8 cellular contexts compared by ENCODE assay signal in the genomic region with DNA sequence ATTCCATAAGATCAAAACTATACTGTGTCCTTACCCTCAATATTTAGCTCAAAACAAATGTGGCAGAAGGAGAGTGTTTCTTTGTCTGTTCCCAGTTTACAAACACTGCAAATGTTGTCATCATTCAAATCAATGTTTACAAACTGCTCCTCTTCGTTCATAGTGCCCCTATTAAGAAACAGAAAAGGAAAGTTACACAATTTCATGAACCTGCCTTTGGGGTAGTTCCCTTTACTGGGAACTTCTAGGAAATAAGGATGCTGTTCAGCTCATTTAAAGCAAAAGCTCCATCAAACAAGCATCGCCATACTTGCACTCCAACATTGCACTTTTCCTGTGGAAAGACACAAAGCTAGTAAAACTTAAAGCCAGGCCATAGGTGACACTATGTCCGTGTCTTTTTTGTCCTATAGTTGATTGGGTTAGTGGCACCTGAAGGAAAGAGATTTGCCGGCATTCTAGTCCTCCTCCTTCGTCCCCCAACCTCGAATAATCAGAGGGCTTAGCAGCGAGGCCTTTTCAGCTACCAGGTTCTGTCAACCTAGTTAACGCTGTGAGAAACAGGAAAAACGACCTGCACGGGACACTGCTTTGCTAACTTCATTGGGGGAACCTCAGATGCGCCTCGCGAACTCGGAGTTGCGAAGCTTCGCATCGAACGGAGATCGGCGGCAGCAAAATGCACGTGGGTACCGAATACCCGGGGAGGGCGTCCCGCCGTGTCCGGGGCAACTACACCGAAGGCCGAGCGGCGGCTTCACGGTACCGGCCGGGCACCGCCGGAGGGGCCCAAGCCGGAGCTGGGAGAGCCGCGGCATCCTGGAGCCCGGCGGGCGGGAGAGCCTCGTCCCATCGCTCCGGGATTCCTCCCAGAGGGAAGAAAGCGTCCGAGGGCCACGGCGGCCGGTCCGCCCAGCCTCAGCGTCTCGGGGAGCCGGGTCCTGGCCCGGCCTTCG. TPM values are rescaled to one million over a fixed set of nuclear protein-coding genes. Genes with fewer than 3 reads are reported as not detected.
DNase-seq lines count a peak whose midpoint lies in the region; FAIRE-seq and TF ChIP-seq lines count a peak whose summit lies in the region.

No MANE protein-coding gene starts in this region.

- H3K36me3 Mint-ChIP-seq in activated CD4-positive, alpha-beta T cell treated with anti-CD3 and anti-CD28 coated beads, Interleukin-2, amount 10 ng/mL, durations not matched to agents 7 days and 5 days (ENCODE audit: low read depth) = peaks cover 36% of the 10 kb centered on the region

- H3K9me3 ChIP-seq in HEK293 (ENCODE audit: control insufficient read depth, insufficient read depth, low read depth, low read length) (no peaks in the 10 kb centered on the region), ectodermal cell (ENCODE audit: control insufficient read depth, low read length) (no peaks in the 10 kb centered on the region)

- peak overlapping the region; percentile 94 for H3K18ac ChIP-seq in mesendoderm (ENCODE audit: low read length)

- peak overlapping the region; percentile 89 for H3K9ac ChIP-seq in mesendoderm (ENCODE audit: low read length)

- no peak overlapping the region for H4K8ac ChIP-seq in mesendoderm (ENCODE audit: low read depth, low read length)

- TF ChIP-seq CTCF in GM12864 (IDR thresholded peaks at IDR 0.05; ENCODE audit: low read depth, low read length, missing control alignments) (no peak), HEK293 (tag by site-specific recombination; IDR thresholded peaks at IDR 0.05) (no peak), D721Med (IDR thresholded peaks at IDR 0.05; ENCODE audit: insufficient read depth, missing control alignments) (no peak)

- H2AK5ac ChIP-seq in mesendoderm (ENCODE audit: low read length) = no peak overlapping the region

- H3K4me3 ChIP-seq in GM12864 (ENCODE audit: low read depth, low read length) (peak overlapping the region; percentile 93), HEK293 (ENCODE audit: low read depth, low read length) (peak overlapping the region; percentile 98), ectodermal cell (ENCODE audit: insufficient read depth, low read depth, low read length) (peak overlapping the region; percentile 85), mesendoderm (ENCODE audit: low read length) (peak overlapping the region; percentile 29)

- no peak for DNase-seq in GM12864 (ENCODE audit: low read depth)
- peak; percentile 65 for DNase-seq in MV-4-11 (lab: John Stamatoyannopoulos, UW)
- peak; percentile 64 for DNase-seq in activated CD4-positive, alpha-beta T cell treated with anti-CD3 and anti-CD28 coated beads, Interleukin-2, amount 10 ng/mL, durations not matched to agents 7 days and 5 days
- peak; percentile 73 for DNase-seq in mesendoderm
- peak; percentile 23 for DNase-seq in stimulated activated CD8-positive, alpha-beta memory T cell treated with anti-CD3 and anti-CD28 coated beads, Interleukin-15, amount 100 ng/mL, for 24 hours (ENCODE audit: low read depth)
- no peak for DNase-seq in D721Med (ENCODE audit: insufficient read length, low spot score)

- H2BK120ac ChIP-seq in mesendoderm (ENCODE audit: low read depth, low read length) = no peak overlapping the region

- H2BK15ac ChIP-seq in mesendoderm (replicated peaks; ENCODE audit: low read depth) = no peak overlapping the region

- H3K4me2 ChIP-seq in mesendoderm (ENCODE audit: low read length) = peak overlapping the region; percentile 58

- H3K4me1 ChIP-seq in HEK293 (ENCODE audit: control insufficient read depth, insufficient read depth, low read length) (peaks cover 8% of the 10 kb centered on the region; the same call in 1 of the 2 replicates), ectodermal cell (ENCODE audit: control insufficient read depth, insufficient read depth, low read length) (no peaks in the 10 kb centered on the region), mesendoderm (ENCODE audit: control insufficient read depth, low read depth, low read length) (peaks cover 3% of the 10 kb centered on the region)

- no peaks in the 10 kb centered on the region for H3K27me3 ChIP-seq in ectodermal cell (ENCODE audit: control insufficient read depth, insufficient read depth, low read length, poor library complexity, severe bottlenecking)
- no peaks in the 10 kb centered on the region for H3K27me3 ChIP-seq in mesendoderm (ENCODE audit: insufficient read depth, low read length, poor library complexity)

- H2BK5ac ChIP-seq in mesendoderm (ENCODE audit: low read length) = no peak overlapping the region

- H3K27ac ChIP-seq in HEK293 (ENCODE audit: extremely low read depth, low read depth, low read length) (peak overlapping the region; percentile 98), ectodermal cell (ENCODE audit: insufficient read depth, low read depth, low read length, poor library complexity, severe bottlenecking) (peak overlapping the region; percentile 97), mesendoderm (ENCODE audit: low read depth, low read length) (peak overlapping the region; percentile 79)

- POLR2A ChIA-PET in HEK293 (lab: Yijun Ruan, JAX) = interaction anchor here (0.6 to 2.1 kb wide), 7 partner anchors 8 to 458 kb away, joined by 3 to 10 read pairs (median 4); no protein-coding TSS in a partner anchor
- POLR2A ChIA-PET in activated CD4-positive, alpha-beta T cell treated with anti-CD3 and anti-CD28 coated beads, Interleukin-2, amount 10 ng/mL, durations not matched to agents 7 days and 5 days (lab: Charles Lee) = interaction anchor here (1.1 to 1.7 kb wide), 2 partner anchors 35 to 37 kb away, joined by 3 to 6 read pairs; no protein-coding TSS in a partner anchor

- H4K5ac ChIP-seq in mesendoderm (ENCODE audit: low read length) = no peak overlapping the region

- WGBS in ectodermal cell, 2 experiments = 1% methylated on average over 56 of the region's 56 CpGs
- WGBS in mesendoderm (ENCODE audit: extremely low coverage, insufficient coverage, low lambda C conversion rate) = no CpG with 5 or more reads among the region's 56 CpGs

- no peaks in the 10 kb centered on the region for H3K27me3 Mint-ChIP-seq in activated CD4-positive, alpha-beta T cell treated with anti-CD3 and anti-CD28 coated beads, Interleukin-2, amount 10 ng/mL, durations not matched to agents 7 days and 5 days

- H3K79me1 ChIP-seq in mesendoderm (ENCODE audit: low read length) = no peaks in the 10 kb centered on the region

- H3K4ac ChIP-seq in mesendoderm (ENCODE audit: low read depth, low read length) = peak overlapping the region; percentile 82

- H3K36me3 ChIP-seq in HEK293 (ENCODE audit: control insufficient read depth in 2 of 2, insufficient read depth in 1 of 2, low read length in 2 of 2) (peaks cover 6 to 25% of the 10 kb centered on the region in 2 experiments), ectodermal cell (ENCODE audit: control insufficient read depth, insufficient read depth, low read length) (peaks cover 12% of the 10 kb centered on the region), mesendoderm (ENCODE audit: control insufficient read depth, insufficient read depth, low read length) (no peaks in the 10 kb centered on the region)

- FAIRE-seq in D721Med (lab: Jason Lieb, UNC) = no peak

- CTCF ChIA-PET in HEK293 (lab: Yijun Ruan, JAX) = interaction anchor here (0.6 to 1.2 kb wide), 9 partner anchors 12 to 222 kb away, joined by 3 to 7 read pairs (median 3); no protein-coding TSS in a partner anchor
- CTCF ChIA-PET in activated CD4-positive, alpha-beta T cell treated with anti-CD3 and anti-CD28 coated beads, Interleukin-2, amount 10 ng/mL, durations not matched to agents 7 days and 5 days (lab: Charles Lee) = interaction anchor here (0.8 to 1.4 kb wide), 4 partner anchors 13 to 42 kb away, joined by 3 to 8 read pairs (median 4); no protein-coding TSS in a partner anchor

- H3K23ac ChIP-seq in mesendoderm (ENCODE audit: low read length) = no peak overlapping the region

- H3K56ac ChIP-seq in mesendoderm (ENCODE audit: low read length) = peak overlapping the region; percentile 89

- peaks cover 48% of the 10 kb centered on the region for H3K4me1 Mint-ChIP-seq in activated CD4-positive, alpha-beta T cell treated with anti-CD3 and anti-CD28 coated beads, Interleukin-2, amount 10 ng/mL, durations not matched to agents 7 days and 5 days

- H3K9me3 Mint-ChIP-seq in activated CD4-positive, alpha-beta T cell treated with anti-CD3 and anti-CD28 coated beads, Interleukin-2, amount 10 ng/mL, durations not matched to agents 7 days and 5 days = no peaks in the 10 kb centered on the region

- peak overlapping the region; percentile 95 for H3K27ac Mint-ChIP-seq in activated CD4-positive, alpha-beta T cell treated with anti-CD3 and anti-CD28 coated beads, Interleukin-2, amount 10 ng/mL, durations not matched to agents 7 days and 5 days

- peak overlapping the region; percentile 91 for H3K4me3 Mint-ChIP-seq in activated CD4-positive, alpha-beta T cell treated with anti-CD3 and anti-CD28 coated beads, Interleukin-2, amount 10 ng/mL, durations not matched to agents 7 days and 5 days

- H3K79me2 ChIP-seq in mesendoderm (ENCODE audit: control insufficient read depth, insufficient read depth, low read length) = peaks cover 4% of the 10 kb centered on the region

TF ChIP-seq in HEK293, 187 proteins besides CTCF, POLR2A, EP300 and RAD21:
- TF ChIP-seq ZNF292 (tag by site-specific recombination; IDR thresholded peaks at IDR 0.05; ENCODE audit: borderline replicate concordance, low read depth) (no peak), PRDM1 (tag by site-specific recombination; IDR thresholded peaks at IDR 0.05) (peak; percentile 34; the same call in 1 of the 2 replicates), HOXD13 (CRISPR knock-in tag; IDR thresholded peaks at IDR 0.05; ENCODE audit: borderline replicate concordance) (0 out of 2 replicates have a peak, but pooled peaks have one; percentile 35), ZNF335 (tag by site-specific recombination; conservative IDR thresholded peaks at IDR 0.05) (0 out of 2 replicates have a peak, but pooled peaks have one; percentile 7)
TF ChIP-seq in HEK293: peak in this region for 3.

RNA-seq across cellular contexts. Expression of a gene that starts 0.7 kb away (rescaled TPM):
- 10 to 100 TPM; 41.5 to 56.3 TPM for total RNA-seq in activated CD4-positive, alpha-beta T cell treated with anti-CD3 and anti-CD28 coated beads, Interleukin-2, amount 10 ng/mL, durations not matched to agents 7 days and 5 days
- polyA plus RNA-seq in ectodermal cell (2013, experiment 1 of 4) = 34.6 TPM
- 33.0 TPM for polyA plus RNA-seq in ectodermal cell (2013, experiment 2 of 4)
- 28.3 TPM for polyA plus RNA-seq in ectodermal cell (2013, experiment 3 of 4)
- polyA plus RNA-seq in ectodermal cell (2013, experiment 4 of 4) = 37.0 TPM
- polyA plus RNA-seq in mesendoderm (2013, experiment 1 of 2) = 23.7 TPM
- polyA plus RNA-seq in mesendoderm (2013, experiment 2 of 2) = 25.8 TPM

Comparison
In these comparisons a context has a peak if more than half of its experiments do, and no peak if none do; other contexts are left out.
1. DNase-seq: peak in MV-4-11 (single experiment), activated CD4-positive, alpha-beta T cell treated with anti-CD3 and anti-CD28 coated beads, Interleukin-2, amount 10 ng/mL, durations not matched to agents 7 days and 5 days (single experiment), mesendoderm (single experiment) and stimulated activated CD8-positive, alpha-beta memory T cell treated with anti-CD3 and anti-CD28 coated beads, Interleukin-15, amount 100 ng/mL, for 24 hours (single experiment); none in GM12864 (single experiment) and D721Med (single experiment).
2. H3K4me3 ChIP-seq: peak in every context shown above with its lines; median percentile 98 in HEK293; 93 in GM12864; 85 in ectodermal cell; 29 in mesendoderm.
3. Peak in every context shown above with its lines, with median percentiles within 50 percentile points of each other: H3K27ac ChIP-seq.